15 cellular contexts compared by ENCODE assay signal in genomic region chr13:112242777-112243176, GRCh38.
DNase-seq lines count a peak whose midpoint lies in the region; ATAC-seq and TF ChIP-seq lines count a peak whose summit lies in the region.
"Had no signal": no experiment of that assay in that cellular context is flagged by ENCODE, and none has a peak within 500 bp of the region (broad histone marks: within the 10 kb centered on the region; RNA-seq: fewer than 3 reads in every experiment).

No MANE protein-coding gene starts in this region.

- peaks cover 4% of the 10 kb centered on the region for H3K4me1 Mint-ChIP-seq in T-helper 17 cell
- H3K4me1 Mint-ChIP-seq in Calu3 (ENCODE audit: low read depth, unreplicated experiment) = no peaks in the 10 kb centered on the region
- H3K4me1 Mint-ChIP-seq: B cell had no signal

- ATAC-seq in Right ventricle myocardium inferior (no peak), T-helper 17 cell (no peak)
- ATAC-seq: GM23338 had no signal

- H3K27ac ChIP-seq in right atrium auricular region (no peak overlapping the region), spleen (no peak overlapping the region)

- H3K9me3 Mint-ChIP-seq in Calu3 (ENCODE audit: low read depth, unreplicated experiment) = no peaks in the 10 kb centered on the region
- H3K9me3 Mint-ChIP-seq: CD4-positive, alpha-beta T cell had no signal

- no peak overlapping the region for H3K27ac Mint-ChIP-seq in T-helper 17 cell
- H3K27ac Mint-ChIP-seq in Calu3 (ENCODE audit: unreplicated experiment) = no peak overlapping the region
- H3K27ac Mint-ChIP-seq: B cell; CD4-positive, alpha-beta T cell; GM23338; H9 had no signal

- peak; percentile 43 for DNase-seq in right atrium auricular region (ENCODE audit: low spot score)
- DNase-seq in Right ventricle myocardium inferior (ENCODE audit: missing footprints) = no peak
- peak; percentile 38 for DNase-seq in islet precursor cell
- DNase-seq in spleen = peak; percentile 59
- DNase-seq in T-helper 17 cell = no peak
- no peak for DNase-seq in NCI-H2029 treated with DMSO at 0.1 percent for 48 hours (lab: John Stamatoyannopoulos, UW)
- no peak for DNase-seq in Calu3
- DNase-seq: C1 segment of cervical spinal cord; CD4-positive, alpha-beta T cell; DMS153; DMS79 treated with DMSO at 0.1 percent for 48 hours; EL; H9 had no signal

- no peak for TF ChIP-seq CTCF in right atrium auricular region (IDR thresholded peaks at IDR 0.05)
- no peak for TF ChIP-seq CTCF in spleen (IDR thresholded peaks at IDR 0.05 in 8 of 11, conservative IDR thresholded peaks at IDR 0.05 in 3 of 11)
- TF ChIP-seq CTCF in Calu3 (IDR thresholded peaks at IDR 0.05; ENCODE audit: unreplicated experiment) = no peak

- H3K4me1 ChIP-seq in right atrium auricular region (no peaks in the 10 kb centered on the region), spleen (no peaks in the 10 kb centered on the region)

- H3K4me3 Mint-ChIP-seq in T-helper 17 cell (no peak overlapping the region), Calu3 (ENCODE audit: low read depth, unreplicated experiment) (no peak overlapping the region)
- H3K4me3 Mint-ChIP-seq: B cell; CD4-positive, alpha-beta T cell; GM23338; H9 had no signal

- H3K4me3 ChIP-seq in right atrium auricular region = no peak overlapping the region
- no peak overlapping the region for H3K4me3 ChIP-seq in spleen
- H3K4me3 ChIP-seq: GM23338 had no signal

- no peaks in the 10 kb centered on the region for H3K36me3 Mint-ChIP-seq in T-helper 17 cell (ENCODE audit: low read depth)
- no peaks in the 10 kb centered on the region for H3K36me3 Mint-ChIP-seq in Calu3 (ENCODE audit: insufficient read depth, unreplicated experiment)

- no peaks in the 10 kb centered on the region for H3K27me3 ChIP-seq in right atrium auricular region
- H3K27me3 ChIP-seq in spleen (replicated peaks in 1 of 7) = peaks cover 0 to 5% (median 0%) of the 10 kb centered on the region in 7 donors

- intact Hi-C loops in Right ventricle myocardium inferior (cut with DNase I) = no loop called here
- intact Hi-C loops in spleen (cut with DNase I; ENCODE audit: low total_unique reads) = no loop called here
- intact Hi-C loops in Calu3 (cut with micrococcal nuclease; ENCODE audit: unreplicated experiment) = no loop called here

- WGBS in spleen, 5 donors = 78 to 91% (median 83%) methylated on average over 7 of the region's 7 CpGs

- H3K9me3 ChIP-seq in right atrium auricular region (no peaks in the 10 kb centered on the region), spleen (peaks cover 0 to 12% (median 0%) of the 10 kb centered on the region in 8 donors), T-helper 17 cell (ENCODE audit: control insufficient read depth, low read length, poor library complexity, severe bottlenecking) (no peaks in the 10 kb centered on the region)

- no peak for TF ChIP-seq POLR2A in spleen (IDR thresholded peaks at IDR 0.05)

- H3K27me3 Mint-ChIP-seq in T-helper 17 cell (peaks cover 33% of the 10 kb centered on the region), Calu3 (ENCODE audit: unreplicated experiment) (peaks cover 8% of the 10 kb centered on the region)
- H3K27me3 Mint-ChIP-seq: B cell; CD4-positive, alpha-beta T cell had no signal

- no TSS peak for BruUV-seq in Calu3 (replicated peaks; lab: Mats Ljungman, UMichigan)

- H3K36me3 ChIP-seq in right atrium auricular region (no peaks in the 10 kb centered on the region), spleen (no peaks in the 10 kb centered on the region)

- CTCF ChIA-PET in Calu3 (lab: Charles Lee) = no interaction called here

Comparison
In these comparisons a context has a peak if more than half of its experiments do, and no peak if none do; other contexts are left out.
1. DNase-seq: peak in right atrium auricular region (single experiment), islet precursor cell (single experiment) and spleen (single experiment); none in Right ventricle myocardium inferior (single experiment), T-helper 17 cell (0 of 3), NCI-H2029 treated with DMSO at 0.1 percent for 48 hours (single experiment) and Calu3 (single experiment).